In the genomic region with DNA sequence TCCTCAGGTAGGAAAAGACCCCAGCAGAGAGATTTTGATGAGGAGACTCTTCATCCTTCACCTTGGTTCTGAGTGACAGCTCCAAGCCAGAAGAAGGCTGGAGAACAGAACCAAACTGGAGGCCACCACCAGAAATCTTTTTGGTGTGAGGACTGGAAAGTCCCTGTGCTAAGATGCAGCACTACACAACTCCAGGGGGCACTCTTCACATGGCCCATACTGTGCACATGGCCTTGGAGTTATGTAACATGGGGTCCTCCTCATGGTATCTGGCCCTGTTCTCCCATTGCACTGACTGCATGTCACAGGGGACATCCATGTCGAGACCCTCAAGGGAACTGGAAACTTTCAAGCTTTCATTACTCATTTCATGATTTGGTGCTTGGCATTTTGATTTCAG, we compare ENCODE assay signal across 16 cellular contexts.
"Had no signal": no experiment of that assay in that cellular context is flagged by ENCODE, and none has a peak within 500 bp of the region (broad histone marks: within the 10 kb centered on the region; RNA-seq: fewer than 3 reads in every experiment).

No MANE protein-coding gene starts in this region.

- H2AFZ ChIP-seq: hepatocyte had no signal

- H3K4me1 ChIP-seq: adrenal gland, gastrocnemius medialis, upper lobe of left lung had no signal

- H3K36me3 ChIP-seq: adrenal gland, gastrocnemius medialis, ovary, upper lobe of left lung had no signal

- H3K4me2 ChIP-seq: hepatocyte had no signal

- H3K27me3 ChIP-seq: adrenal gland, gastrocnemius medialis, hepatocyte, ovary, upper lobe of left lung had no signal

- H3K4me1 Mint-ChIP-seq: activated T-helper 17 cell treated with anti-CD3 and anti-CD28 coated beads, Interleukin-2, amount 50 U/mL, for 72 hours; neural crest cell had no signal

- H3K4me3 Mint-ChIP-seq: activated T-helper 17 cell treated with anti-CD3 and anti-CD28 coated beads, Interleukin-2, amount 50 U/mL, for 72 hours; neural crest cell; stimulated activated naive CD8-positive, alpha-beta T cell treated with anti-CD3 and anti-CD28 coated beads, Interleukin-15, Interleukin-2, amounts not matched to agents 100 ng/mL and 50 ng/mL, for 24 hours had no signal

- DNase-seq: activated CD4-positive, alpha-beta T cell treated with anti-CD3 and anti-CD28 coated beads for 1 hour; activated naive CD4-positive, alpha-beta T cell treated with anti-CD3 and anti-CD28 coated beads, Interleukin-2, amount 50 U/mL, for 16 hours; activated T-cell treated with anti-CD3 and anti-CD28 coated beads for 4 hours; adrenal gland; cortex of kidney; effector CD8-positive, alpha-beta T cell; gastrocnemius medialis; ovary; stimulated activated CD4-positive, alpha-beta T cell treated with anti-CD3 and anti-CD28 coated beads, Interleukin-15, amount 100 ng/mL, for 24 hours; stimulated activated CD4-positive, alpha-beta T cell treated with anti-CD3 and anti-CD28 coated beads, Interleukin-4, amount 100 ng/mL, for 24 hours; T-helper 9 cell; upper lobe of left lung had no signal

- H3K27ac Mint-ChIP-seq: activated T-helper 17 cell treated with anti-CD3 and anti-CD28 coated beads, Interleukin-2, amount 50 U/mL, for 72 hours; stimulated activated naive CD8-positive, alpha-beta T cell treated with anti-CD3 and anti-CD28 coated beads, Interleukin-15, Interleukin-2, amounts not matched to agents 100 ng/mL and 50 ng/mL, for 24 hours had no signal

- H3K9me3 ChIP-seq: adrenal gland, gastrocnemius medialis, ovary, upper lobe of left lung had no signal

- H3K4me3 ChIP-seq: adrenal gland, gastrocnemius medialis, hepatocyte, ovary, upper lobe of left lung had no signal

- H3K9me3 Mint-ChIP-seq: activated T-helper 17 cell treated with anti-CD3 and anti-CD28 coated beads, Interleukin-2, amount 50 U/mL, for 72 hours; neural crest cell; stimulated activated naive CD8-positive, alpha-beta T cell treated with anti-CD3 and anti-CD28 coated beads, Interleukin-15, Interleukin-2, amounts not matched to agents 100 ng/mL and 50 ng/mL, for 24 hours had no signal

- H3K79me2 ChIP-seq: hepatocyte had no signal

- H3K27ac ChIP-seq: adrenal gland, gastrocnemius medialis, hepatocyte, ovary, upper lobe of left lung had no signal
